ENCODE assay signal across 8 cellular contexts in genomic region chr20:44642203-44643153, GRCh38. TPM values are rescaled to one million over a fixed set of nuclear protein-coding genes. Genes with fewer than 3 reads are reported as not detected.
DNase-seq lines count a peak whose midpoint lies in the region; ATAC-seq, FAIRE-seq and TF ChIP-seq lines count a peak whose summit lies in the region.

No MANE protein-coding gene starts in this region.

- POLR2A ChIA-PET in activated CD4-positive, alpha-beta T cell treated with anti-CD3 and anti-CD28 coated beads, Interleukin-2, amount 10 ng/mL, durations not matched to agents 7 days and 5 days (lab: Charles Lee): interaction anchor here (0.6 kb wide), 1 partner anchor 167 kb away, joined by 7 read pairs; the partner anchor contains the start of gene TTPAL

- peak overlapping the region; percentile 38 for H3K4me3 ChIP-seq in BE2C (ENCODE audit: low read depth, low read length)
- H3K4me3 ChIP-seq in mucosa of rectum (ENCODE audit: low read length in 2 of 2): peak overlapping the region in 1 of 2 donors; percentile 48

- no peaks in the 10 kb centered on the region for H3K27me3 Mint-ChIP-seq in activated CD4-positive, alpha-beta T cell treated with anti-CD3 and anti-CD28 coated beads, Interleukin-2, amount 10 ng/mL, durations not matched to agents 7 days and 5 days
- H3K27me3 Mint-ChIP-seq in type B pancreatic cell: no peaks in the 10 kb centered on the region

- H3K9me3 ChIP-seq in BE2C (no peaks in the 10 kb centered on the region), mucosa of rectum (ENCODE audit: control insufficient read depth in 2 of 2, low read length in 2 of 2) (no peaks in the 10 kb centered on the region)

- peak overlapping the region; percentile 33 for H3K4me3 Mint-ChIP-seq in activated CD4-positive, alpha-beta T cell treated with anti-CD3 and anti-CD28 coated beads, Interleukin-2, amount 10 ng/mL, durations not matched to agents 7 days and 5 days
- peak overlapping the region; percentile 68 for H3K4me3 Mint-ChIP-seq in type B pancreatic cell

- H3K9ac ChIP-seq in mucosa of rectum (ENCODE audit: low read depth in 1 of 2, low read length in 2 of 2): peak overlapping the region; percentile 45 to 52

- ATAC-seq in HG03280 (IDR thresholded peaks at IDR 0.05; ENCODE audit: unreplicated experiment): no peak

- H3K36me3 ChIP-seq in BE2C (no peaks in the 10 kb centered on the region), mucosa of rectum (ENCODE audit: control insufficient read depth in 2 of 2, insufficient read depth in 2 of 2, low read length in 2 of 2) (peaks cover 0 to 3% of the 10 kb centered on the region in 2 donors)

- H3K27ac ChIP-seq in mucosa of rectum (ENCODE audit: low read depth in 2 of 2, low read length in 2 of 2): peak overlapping the region; percentile 55 to 77

- H3K4me1 ChIP-seq in BE2C: peaks cover 12% of the 10 kb centered on the region; the same call in 1 of the 2 replicates
- H3K4me1 ChIP-seq in mucosa of rectum (ENCODE audit: control insufficient read depth in 2 of 2, insufficient read depth in 2 of 2, low read length in 2 of 2): peaks cover 18 to 43% of the 10 kb centered on the region in 2 donors

- no peak for TF ChIP-seq POLR2A in erythroblast (IDR thresholded peaks at IDR 0.05; ENCODE audit: low read length)

- peak overlapping the region; percentile 90 for H3K27ac Mint-ChIP-seq in activated CD4-positive, alpha-beta T cell treated with anti-CD3 and anti-CD28 coated beads, Interleukin-2, amount 10 ng/mL, durations not matched to agents 7 days and 5 days
- peak overlapping the region; percentile 80 for H3K27ac Mint-ChIP-seq in type B pancreatic cell

- FAIRE-seq in GM19239 (lab: Jason Lieb, UNC): peak; percentile 67

- H3K27me3 ChIP-seq in BE2C (no peaks in the 10 kb centered on the region), mucosa of rectum (ENCODE audit: control insufficient read depth in 2 of 2, insufficient read depth in 2 of 2, low read length in 2 of 2) (no peaks in the 10 kb centered on the region)

- DNase-seq in BE2C (peak; percentile 65), GM19239 (ENCODE audit: insufficient read length, low spot score) (peak; percentile 53), NCI-H2107 treated with DMSO at 0.1 percent for 48 hours (lab: John Stamatoyannopoulos, UW; ENCODE audit: unreplicated experiment) (peak; percentile 35), erythroblast (lab: John Stamatoyannopoulos, UW) (peak; percentile 25 to 29), type B pancreatic cell (ENCODE audit: extremely low spot score, unreplicated experiment) (no peak)
- DNase-seq in activated CD4-positive, alpha-beta T cell treated with anti-CD3 and anti-CD28 coated beads, Interleukin-2, amount 10 ng/mL, durations not matched to agents 7 days and 5 days: peak; percentile 22

- no peaks in the 10 kb centered on the region for H3K9me3 Mint-ChIP-seq in activated CD4-positive, alpha-beta T cell treated with anti-CD3 and anti-CD28 coated beads, Interleukin-2, amount 10 ng/mL, durations not matched to agents 7 days and 5 days
- no peaks in the 10 kb centered on the region for H3K9me3 Mint-ChIP-seq in type B pancreatic cell

- CTCF ChIA-PET in activated CD4-positive, alpha-beta T cell treated with anti-CD3 and anti-CD28 coated beads, Interleukin-2, amount 10 ng/mL, durations not matched to agents 7 days and 5 days (lab: Charles Lee): interaction anchor here (0.8 to 2.3 kb wide), 7 partner anchors 9 to 250 kb away, joined by 3 to 5 read pairs (median 3); partner anchors contain the start of gene ADA

- H3K36me3 Mint-ChIP-seq in activated CD4-positive, alpha-beta T cell treated with anti-CD3 and anti-CD28 coated beads, Interleukin-2, amount 10 ng/mL, durations not matched to agents 7 days and 5 days (ENCODE audit: low read depth): peaks cover 49% of the 10 kb centered on the region
- peaks cover 6% of the 10 kb centered on the region for H3K36me3 Mint-ChIP-seq in type B pancreatic cell

- H3K4me1 Mint-ChIP-seq in activated CD4-positive, alpha-beta T cell treated with anti-CD3 and anti-CD28 coated beads, Interleukin-2, amount 10 ng/mL, durations not matched to agents 7 days and 5 days: peaks cover 75% of the 10 kb centered on the region
- peaks cover 52% of the 10 kb centered on the region for H3K4me1 Mint-ChIP-seq in type B pancreatic cell (ENCODE audit: unreplicated experiment)

- TF ChIP-seq CTCF in BE2C (IDR thresholded peaks at IDR 0.05; ENCODE audit: low read depth, low read length) (no peak), type B pancreatic cell (conservative IDR thresholded peaks at IDR 0.05) (no peak)

RNA-seq across cellular contexts. Expression of gene ADA, which starts 9.0 kb away (rescaled TPM):
- polyA plus RNA-seq in BE2C (2012; ENCODE audit: insufficient read depth, insufficient read length, low read depth): 3.4 TPM
- 100 to 1,000 TPM; 103 to 107 TPM for total RNA-seq in activated CD4-positive, alpha-beta T cell treated with anti-CD3 and anti-CD28 coated beads, Interleukin-2, amount 10 ng/mL, durations not matched to agents 7 days and 5 days
- total RNA-seq in type B pancreatic cell (ENCODE audit: low replicate concordance): 7.5 and 15.1 TPM in 2 replicates
